27 cellular contexts compared by ENCODE assay signal in the genomic region with DNA sequence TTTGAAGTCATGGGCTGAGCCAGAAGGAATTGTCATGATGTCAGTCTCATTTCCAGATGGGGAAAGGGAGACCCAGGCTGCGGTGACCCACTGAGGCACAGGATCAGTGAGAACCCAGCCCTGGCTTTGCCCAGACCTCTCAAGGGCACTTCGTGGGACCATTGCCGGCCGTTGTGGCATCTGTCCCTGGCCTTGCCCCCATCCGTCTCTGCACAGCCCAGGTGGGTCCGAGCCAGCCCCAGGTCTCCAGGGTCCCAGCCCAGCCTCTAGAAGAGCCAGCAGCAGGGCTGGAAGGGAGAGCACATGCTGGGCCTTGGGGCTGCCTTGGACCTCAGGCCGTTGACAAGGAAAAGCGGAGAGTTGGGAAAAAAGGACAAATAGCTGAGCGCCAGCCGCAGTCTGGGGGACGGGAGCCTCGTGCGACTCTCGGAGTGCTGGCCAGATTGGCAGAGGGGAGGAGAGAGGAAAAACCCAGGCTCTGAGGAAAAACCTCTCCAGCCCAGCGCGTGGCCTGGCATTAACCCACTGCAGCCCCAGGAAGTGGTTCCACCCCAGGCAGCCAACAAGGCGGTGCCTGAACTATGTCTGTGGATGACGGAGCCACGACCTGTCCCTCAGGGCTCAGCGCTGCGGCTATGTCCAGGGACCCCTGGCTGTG. TPM values are rescaled to one million over a fixed set of nuclear protein-coding genes. Genes with fewer than 3 reads are reported as not detected.
DNase-seq lines count a peak whose midpoint lies in the region; ATAC-seq, FAIRE-seq and TF ChIP-seq lines count a peak whose summit lies in the region.
"Had no signal": no experiment of that assay in that cellular context is flagged by ENCODE, and none has a peak within 500 bp of the region (broad histone marks: within the 10 kb centered on the region; RNA-seq: fewer than 3 reads in every experiment).

No MANE protein-coding gene starts in this region.

- no peaks in the 10 kb centered on the region for H3K9me3 ChIP-seq in BLaER1 treated with 17β-estradiol and CSF1 and Interleukin-3, amounts not matched to agents 10 nM and 100 nM (replicated peaks in 1 of 11)
- H3K9me3 ChIP-seq in adipocyte (ENCODE audit: control insufficient read depth, low read length) (no peaks in the 10 kb centered on the region), kidney (ENCODE audit: control insufficient read depth in 1 of 2, low read length in 2 of 2) (no peaks in the 10 kb centered on the region), suprapubic skin (no peaks in the 10 kb centered on the region)
- H3K9me3 ChIP-seq: lower lobe of right lung, prostate gland had no signal

- peaks cover 0 to 43% (median 4%) of the 10 kb centered on the region in 11 experiments; a peak in 11 of 22 replicates for H4K20me1 ChIP-seq in BLaER1 treated with 17β-estradiol and CSF1 and Interleukin-3, amounts not matched to agents 10 nM and 100 nM

- peaks cover 10 to 45% (median 41%) of the 10 kb centered on the region in 10 experiments for H3K4me1 ChIP-seq in BLaER1 treated with 17β-estradiol and CSF1 and Interleukin-3, amounts not matched to agents 10 nM and 100 nM
- H3K4me1 ChIP-seq in adipocyte (ENCODE audit: control insufficient read depth, insufficient read depth, low read length) (peaks cover 31% of the 10 kb centered on the region), kidney (ENCODE audit: control insufficient read depth in 1 of 2, insufficient read depth in 1 of 2, low read depth in 1 of 2, low read length in 2 of 2) (no peaks in the 10 kb centered on the region), suprapubic skin (peaks cover 34% of the 10 kb centered on the region)
- H3K4me1 ChIP-seq: neural progenitor cell, prostate gland had no signal

- H3K4me3 ChIP-seq in BLaER1 treated with 17β-estradiol and CSF1 and Interleukin-3, amounts not matched to agents 10 nM and 100 nM: no peak overlapping the region
- H3K4me3 ChIP-seq in adipocyte (ENCODE audit: low read length) (no peak overlapping the region), kidney (ENCODE audit: low read length in 2 of 2) (no peak overlapping the region), suprapubic skin (no peak overlapping the region)
- H3K4me3 ChIP-seq: K562, lower lobe of right lung, neural progenitor cell, prostate gland had no signal

- TF ChIP-seq EP300 in suprapubic skin (IDR thresholded peaks at IDR 0.05): no peak

- intact Hi-C loops in kidney (cut with DNase I): no loop called here

- H3K4me2 ChIP-seq in BLaER1 treated with 17β-estradiol and CSF1 and Interleukin-3, amounts not matched to agents 10 nM and 100 nM: peak overlapping the region in 10 of 11 experiments; percentile 7 to 63 (median 20); a peak in 13 of 22 replicates
- H3K4me2 ChIP-seq: neural progenitor cell had no signal

- peak overlapping the region in 1 of 11 experiments; percentile 31; a peak in 1 of 22 replicates for H3K27ac ChIP-seq in BLaER1 treated with 17β-estradiol and CSF1 and Interleukin-3, amounts not matched to agents 10 nM and 100 nM
- H3K27ac ChIP-seq in kidney (ENCODE audit: low read depth in 2 of 2, low read length in 2 of 2) (no peak overlapping the region), suprapubic skin (peak overlapping the region; percentile 42)
- H3K27ac ChIP-seq: neural progenitor cell, prostate gland, WERI-Rb-1 had no signal

- TF ChIP-seq POLR2A in suprapubic skin (IDR thresholded peaks at IDR 0.05): no peak

- H3K9ac ChIP-seq in BLaER1 treated with 17β-estradiol and CSF1 and Interleukin-3, amounts not matched to agents 10 nM and 100 nM: peak overlapping the region in 6 of 11 experiments; percentile 1 to 44 (median 18); a peak in 5 of 22 replicates
- H3K9ac ChIP-seq in adipocyte (ENCODE audit: low read length): peak overlapping the region; percentile 71
- H3K9ac ChIP-seq in kidney (ENCODE audit: low read length in 2 of 2): no peak overlapping the region
- H3K9ac ChIP-seq: neural progenitor cell had no signal

- no peak for ATAC-seq in HG02981 (IDR thresholded peaks at IDR 0.05; ENCODE audit: unreplicated experiment)
- ATAC-seq: activated T-helper 17 cell treated with anti-CD3 and anti-CD28 coated beads, Interleukin-2, amount 50 U/mL, for 72 hours; K562 had no signal

- no peak for FAIRE-seq in kidney (lab: Jason Lieb, UNC)
- FAIRE-seq: frontal cortex, islet of Langerhans, K562 had no signal

- WGBS in suprapubic skin: 88% methylated on average over 21 of the region's 21 CpGs

- TF ChIP-seq CTCF in kidney (IDR thresholded peaks at IDR 0.05; ENCODE audit: borderline replicate concordance, extremely low read depth, insufficient read depth) (no peak), suprapubic skin (IDR thresholded peaks at IDR 0.05) (no peak)

- peaks cover 0 to 41% (median 14%) of the 10 kb centered on the region in 11 experiments; a peak in 12 of 22 replicates for H3K36me3 ChIP-seq in BLaER1 treated with 17β-estradiol and CSF1 and Interleukin-3, amounts not matched to agents 10 nM and 100 nM
- H3K36me3 ChIP-seq in adipocyte (ENCODE audit: control insufficient read depth, insufficient read depth, low read length, severe bottlenecking) (no peaks in the 10 kb centered on the region), kidney (ENCODE audit: control insufficient read depth in 1 of 2, insufficient read depth in 2 of 2, low read length in 2 of 2) (peaks cover 0 to 2% of the 10 kb centered on the region in 2 donors), suprapubic skin (peaks cover 9% of the 10 kb centered on the region)
- H3K36me3 ChIP-seq: neural progenitor cell, prostate gland, WERI-Rb-1 had no signal

- DNase-seq in adipocyte (ENCODE audit: low read depth) (no peak), kidney (peak; percentile 55), suprapubic skin (ENCODE audit: low spot score in 2 of 2) (no peak), dedifferentiated amniotic fluid mesenchymal stem cell (ENCODE audit: extremely low spot score) (no peak), HuH-7 (ENCODE audit: low spot score) (no peak)
- DNase-seq: activated CD4-positive, alpha-beta T cell treated with anti-CD3 and anti-CD28 coated beads, Interleukin-2, amount 50 U/mL, for 4 hours; activated CD8-positive, alpha-beta memory T cell treated with anti-CD3 and anti-CD28 coated beads, Interleukin-2, amount 50 U/mL, for 48 hours; activated naive CD8-positive, alpha-beta T cell treated with anti-CD3 and anti-CD28 coated beads for 36 hours; CD4-positive, alpha-beta memory T cell; effector CD8-positive, alpha-beta T cell; erythroblast; lower lobe of right lung; NCI-H1105 treated with DMSO at 0.1 percent for 48 hours; NCI-H2081; OCI-M1; WERI-Rb-1 had no signal

- H3K27me3 ChIP-seq in BLaER1 treated with 17β-estradiol and CSF1 and Interleukin-3, amounts not matched to agents 10 nM and 100 nM: no peaks in the 10 kb centered on the region
- no peaks in the 10 kb centered on the region for H3K27me3 ChIP-seq in adipocyte (replicated peaks; ENCODE audit: control insufficient read depth, insufficient read depth, low read length)
- H3K27me3 ChIP-seq in suprapubic skin: no peaks in the 10 kb centered on the region
- H3K27me3 ChIP-seq: neural progenitor cell had no signal

RNA-seq across cellular contexts. Expression of gene GRIFIN, which starts 30.2 kb away (rescaled TPM):
- total RNA-seq in kidney (not detected), suprapubic skin (not detected)
- polyA plus RNA-seq in kidney (ENCODE audit: insufficient read depth, low read depth, low replicate concordance): not detected
- total RNA-seq: activated naive CD8-positive, alpha-beta T cell treated with anti-CD3 and anti-CD28 coated beads for 36 hours; activated T-helper 17 cell treated with anti-CD3 and anti-CD28 coated beads, Interleukin-2, amount 50 U/mL, for 72 hours; CD4-positive, alpha-beta memory T cell; frontal cortex; K562; lower lobe of right lung; MCF 10A; prostate gland; skeletal muscle tissue; ureter had no signal
- polyA plus RNA-seq: CD4-positive, alpha-beta memory T cell; K562 had no signal

RNA-seq across cellular contexts. Expression of gene CHST12, which starts 42.6 kb away (rescaled TPM):
- total RNA-seq in kidney: 25.6 TPM
- 16.3 TPM for polyA plus RNA-seq in kidney (ENCODE audit: insufficient read depth, low read depth, low replicate concordance)
- total RNA-seq in suprapubic skin: 10 to 100 TPM in 3 of 4 donors, 1 to 10 TPM in 1; 9.9 to 55.8 (median 24.5) TPM

Comparison
In these comparisons a context has a peak if more than half of its experiments do, and no peak if none do; other contexts are left out.
1. H3K9ac ChIP-seq: peak in BLaER1 treated with 17β-estradiol and CSF1 and Interleukin-3, amounts not matched to agents 10 nM and 100 nM (6 of 11) and adipocyte (single experiment); none in kidney (0 of 2).